In the genomic region with DNA sequence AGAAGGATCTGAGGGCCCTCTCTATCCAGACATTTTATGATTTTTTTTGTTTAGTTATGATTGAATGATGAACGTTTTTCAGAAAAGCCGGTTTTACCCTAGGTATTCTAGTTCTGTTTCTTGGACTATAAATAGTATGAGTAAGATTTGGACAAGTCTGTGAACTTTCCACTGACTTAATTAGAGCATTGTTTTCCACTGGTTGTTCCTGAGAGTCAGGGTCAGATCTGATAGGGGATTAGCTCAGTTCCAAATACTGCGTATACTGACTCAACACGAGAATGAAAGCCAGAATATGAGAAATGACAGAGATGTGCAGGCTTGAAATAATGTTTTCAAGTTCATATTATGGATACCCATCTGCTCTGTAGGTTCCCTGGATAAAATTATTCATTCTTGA, we compare ENCODE assay signal across 15 cellular contexts.
DNase-seq lines count a peak whose midpoint lies in the region; ATAC-seq and TF ChIP-seq lines count a peak whose summit lies in the region.
"Had no signal": no experiment of that assay in that cellular context is flagged by ENCODE, and none has a peak within 500 bp of the region (broad histone marks: within the 10 kb centered on the region; RNA-seq: fewer than 3 reads in every experiment).

No MANE protein-coding gene starts in this region.

- no peaks in the 10 kb centered on the region for H3K36me3 ChIP-seq in mammary epithelial cell (ENCODE audit: insufficient read depth, low read length)
- H3K36me3 ChIP-seq in breast epithelium, result no peaks in the 10 kb centered on the region
- no peaks in the 10 kb centered on the region for H3K36me3 ChIP-seq in upper lobe of right lung
- H3K36me3 ChIP-seq: neutrophil, Peyer's patch, upper lobe of left lung had no signal

- H3K27me3 ChIP-seq in mammary epithelial cell (ENCODE audit: insufficient read depth, low read length) (no peaks in the 10 kb centered on the region), breast epithelium (no peaks in the 10 kb centered on the region), upper lobe of right lung (no peaks in the 10 kb centered on the region)
- H3K27me3 ChIP-seq: neutrophil, Peyer's patch, upper lobe of left lung had no signal

- H3K27ac ChIP-seq in mammary epithelial cell (ENCODE audit: insufficient read depth, low read depth, low read length), result no peak overlapping the region
- peak overlapping the region in 1 of 2 donors; percentile 42 for H3K27ac ChIP-seq in breast epithelium
- peak overlapping the region; percentile 13 for H3K27ac ChIP-seq in upper lobe of right lung
- H3K27ac ChIP-seq: neutrophil, Peyer's patch, upper lobe of left lung had no signal

- BruUV-seq in mammary epithelial cell (replicated peaks; lab: Mats Ljungman, UMichigan), result no TSS peak

- dilution Hi-C loops in mammary epithelial cell (cut with HindIII; ENCODE audit: low sequenced_read_pairs), result no loop called here

- WGBS in mammary epithelial cell (ENCODE audit: low coverage, missing lambda C conversion rate), result 40% methylated on average over 4 of the region's 4 CpGs

- no peak overlapping the region for H3K9ac ChIP-seq in mammary epithelial cell (ENCODE audit: insufficient read depth, low read length)

- H3K79me2 ChIP-seq in mammary epithelial cell (ENCODE audit: insufficient read depth, low read length), result no peaks in the 10 kb centered on the region

- CTCF ChIA-PET in mammary epithelial cell (lab: Charles Lee; ENCODE audit: low non-redundant PET), result no interaction called here

- H3K4me3 Mint-ChIP-seq in activated naive CD8-positive, alpha-beta T cell treated with anti-CD3 and anti-CD28 coated beads for 36 hours, result no peak overlapping the region

- H3K9me3 Mint-ChIP-seq in activated naive CD8-positive, alpha-beta T cell treated with anti-CD3 and anti-CD28 coated beads for 36 hours, result peaks cover 2% of the 10 kb centered on the region

- DNase-seq in mammary epithelial cell, result peak; percentile 64
- DNase-seq in breast epithelium (ENCODE audit: low spot score in 2 of 2), result no peak
- no peak for DNase-seq in activated naive CD8-positive, alpha-beta T cell treated with anti-CD3 and anti-CD28 coated beads for 36 hours
- DNase-seq in left cardiac atrium, result no peak
- DNase-seq in upper lobe of right lung, result no peak
- DNase-seq in NOMO-1 treated with dmso at 0.1 percent for 144 hours (lab: John Stamatoyannopoulos, UW; ENCODE audit: unreplicated experiment), result no peak
- DNase-seq in NCI-H2029 (lab: John Stamatoyannopoulos, UW), result no peak
- DNase-seq: activated CD4-positive, alpha-beta T cell treated with anti-CD3 and anti-CD28 coated beads for 1 hour; activated gamma-delta T cell treated with Interleukin-2 at 50 U/mL for 16 hours; NCI-H1092; Peyer's patch; stimulated activated CD4-positive, alpha-beta T cell treated with anti-CD3 and anti-CD28 coated beads, Interleukin-15, amount 100 ng/mL, for 24 hours; upper lobe of left lung had no signal

- H3K4me2 ChIP-seq in mammary epithelial cell (ENCODE audit: insufficient read depth, low read depth, low read length), result no peak overlapping the region

- peaks cover 27% of the 10 kb centered on the region for H3K4me1 Mint-ChIP-seq in activated naive CD8-positive, alpha-beta T cell treated with anti-CD3 and anti-CD28 coated beads for 36 hours

- intact Hi-C loops in mammary epithelial cell (cut with micrococcal nuclease), result no loop called here
- intact Hi-C loops in breast epithelium (cut with DNase I; ENCODE audit: low total_unique reads), result no loop called here
- intact Hi-C loops in left cardiac atrium (cut with DNase I), result no loop called here
- intact Hi-C loops in upper lobe of right lung (cut with DNase I), result no loop called here

- no peaks in the 10 kb centered on the region for H3K9me3 ChIP-seq in mammary epithelial cell (replicated peaks; ENCODE audit: insufficient read depth, low read length)
- no peaks in the 10 kb centered on the region for H3K9me3 ChIP-seq in breast epithelium
- no peaks in the 10 kb centered on the region for H3K9me3 ChIP-seq in upper lobe of right lung
- H3K9me3 ChIP-seq: neutrophil, Peyer's patch, upper lobe of left lung had no signal

- H3K27me3 Mint-ChIP-seq in activated naive CD8-positive, alpha-beta T cell treated with anti-CD3 and anti-CD28 coated beads for 36 hours, result no peaks in the 10 kb centered on the region

- no peak for TF ChIP-seq POLR2A in breast epithelium (IDR thresholded peaks at IDR 0.05)

- in situ Hi-C loops in mammary epithelial cell (cut with MboI; ENCODE audit: low sequenced_read_pairs in 2 of 2), result no loop called here

- H3K4me3 ChIP-seq in mammary epithelial cell (replicated peaks in 1 of 3; ENCODE audit: insufficient read depth in 1 of 3, low read depth in 2 of 3, low read length in 3 of 3) (no peak overlapping the region), breast epithelium (no peak overlapping the region), upper lobe of right lung (no peak overlapping the region)
- H3K4me3 ChIP-seq: Peyer's patch, upper lobe of left lung had no signal

- H2AFZ ChIP-seq in mammary epithelial cell (ENCODE audit: low read depth, low read length), result no peak overlapping the region

- TF ChIP-seq CTCF in mammary epithelial cell (conservative IDR thresholded peaks at IDR 0.05 in 1 of 2, IDR thresholded peaks at IDR 0.05 in 1 of 2; ENCODE audit: extremely low read depth in 1 of 2, insufficient read depth in 1 of 2, low read depth in 1 of 2, low read length in 2 of 2) (no peak), breast epithelium (IDR thresholded peaks at IDR 0.05) (no peak), upper lobe of right lung (IDR thresholded peaks at IDR 0.05) (no peak)

- H3K27ac Mint-ChIP-seq in activated naive CD8-positive, alpha-beta T cell treated with anti-CD3 and anti-CD28 coated beads for 36 hours, result peak overlapping the region; percentile 83

- H3K36me3 Mint-ChIP-seq in activated naive CD8-positive, alpha-beta T cell treated with anti-CD3 and anti-CD28 coated beads for 36 hours, result no peaks in the 10 kb centered on the region

- ATAC-seq in left cardiac atrium, result peak; percentile 44 to 75
- ATAC-seq in upper lobe of right lung, result no peak
- no peak for ATAC-seq in GM18511 (IDR thresholded peaks at IDR 0.05; ENCODE audit: unreplicated experiment)

- no peaks in the 10 kb centered on the region for H4K20me1 ChIP-seq in mammary epithelial cell (ENCODE audit: insufficient read depth, low read length)

- H3K4me1 ChIP-seq in mammary epithelial cell (ENCODE audit: insufficient read depth, low read length) (peaks cover 10% of the 10 kb centered on the region), breast epithelium (no peaks in the 10 kb centered on the region), upper lobe of right lung (peaks cover 5% of the 10 kb centered on the region)
- H3K4me1 ChIP-seq: Peyer's patch, upper lobe of left lung had no signal

Comparison
In these comparisons a context has a peak if more than half of its experiments do, and no peak if none do; other contexts are left out.
1. ATAC-seq: peak in left cardiac atrium (2 of 2); none in upper lobe of right lung (single experiment) and GM18511 (single experiment).